8 cellular contexts compared by ENCODE assay signal in genomic region chr3:49013738-49014660, GRCh38. TPM values are rescaled to one million over a fixed set of nuclear protein-coding genes. Genes with fewer than 3 reads are reported as not detected.
DNase-seq lines count a peak whose midpoint lies in the region; ATAC-seq, FAIRE-seq and TF ChIP-seq lines count a peak whose summit lies in the region.

No MANE protein-coding gene starts in this region.

- H3K36me3 ChIP-seq in mammary epithelial cell (ENCODE audit: insufficient read depth, low read length) = peaks cover 17% of the 10 kb centered on the region

- peak; percentile 18 to 28; a peak in 1 of 5 replicates for TF ChIP-seq RAD21 in A549 (conservative IDR thresholded peaks at IDR 0.05 in 1 of 2, IDR thresholded peaks at IDR 0.05 in 1 of 2)

- H3K27me3 ChIP-seq in mammary epithelial cell (ENCODE audit: insufficient read depth, low read length) = no peaks in the 10 kb centered on the region

- no peak for TF ChIP-seq POLR2A in A549 (IDR thresholded peaks at IDR 0.05; ENCODE audit: low read length)

- H3K4me2 ChIP-seq in A549 (no peak overlapping the region), mammary epithelial cell (ENCODE audit: insufficient read depth, low read depth, low read length) (no peak overlapping the region)

- no peaks in the 10 kb centered on the region for H3K36me3 Mint-ChIP-seq in natural killer cell

- H3K9me3 ChIP-seq in A549 (no peaks in the 10 kb centered on the region), mammary epithelial cell (replicated peaks; ENCODE audit: insufficient read depth, low read length) (no peaks in the 10 kb centered on the region)

- 79% methylated on average over 14 of the region's 24 CpGs for WGBS in A549 (ENCODE audit: missing lambda C conversion rate)
- WGBS in mammary epithelial cell (ENCODE audit: low coverage, missing lambda C conversion rate) = 86% methylated on average over 24 of the region's 24 CpGs

- H3K9ac ChIP-seq in mammary epithelial cell (ENCODE audit: insufficient read depth, low read length) = no peak overlapping the region

- ATAC-seq in A549 (peak; percentile 58 to 69), natural killer cell (peak; percentile 37 to 48 (median 39)), HG03045 (IDR thresholded peaks at IDR 0.05; ENCODE audit: unreplicated experiment) (no peak), HG03095 (IDR thresholded peaks at IDR 0.05; ENCODE audit: unreplicated experiment) (no peak), HG03025 (IDR thresholded peaks at IDR 0.05; ENCODE audit: low FRiP score, unreplicated experiment) (no peak)

- peaks cover 6 to 8% of the 10 kb centered on the region in 2 donors for H3K4me1 Mint-ChIP-seq in natural killer cell

- BruUV-seq in mammary epithelial cell (replicated peaks; lab: Mats Ljungman, UMichigan) = no TSS peak

- TF ChIP-seq CTCF in A549 (IDR thresholded peaks at IDR 0.05) (peak; percentile 32), mammary epithelial cell (conservative IDR thresholded peaks at IDR 0.05 in 1 of 2, IDR thresholded peaks at IDR 0.05 in 1 of 2; ENCODE audit: extremely low read depth in 1 of 2, insufficient read depth in 1 of 2, low read depth in 1 of 2, low read length in 2 of 2) (peak; percentile 68 to 77), natural killer cell (IDR thresholded peaks at IDR 0.05) (peak; percentile 41)

- no peak overlapping the region for H3K27ac ChIP-seq in A549
- H3K27ac ChIP-seq in mammary epithelial cell (ENCODE audit: insufficient read depth, low read depth, low read length) = no peak overlapping the region

- no peak overlapping the region for H2AFZ ChIP-seq in mammary epithelial cell (ENCODE audit: low read depth, low read length)

- H3K9me3 Mint-ChIP-seq in natural killer cell = no peaks in the 10 kb centered on the region

- dilution Hi-C loops in mammary epithelial cell (cut with HindIII; ENCODE audit: low sequenced_read_pairs) = no loop called here

- TF ChIP-seq EP300 in A549 (IDR thresholded peaks at IDR 0.05) = no peak

- peaks cover 7% of the 10 kb centered on the region for H3K4me1 ChIP-seq in A549
- peaks cover 28% of the 10 kb centered on the region for H3K4me1 ChIP-seq in mammary epithelial cell (ENCODE audit: insufficient read depth, low read length)

- H3K4me3 ChIP-seq in A549 = no peak overlapping the region
- no peak overlapping the region for H3K4me3 ChIP-seq in mammary epithelial cell (replicated peaks in 1 of 3; ENCODE audit: insufficient read depth in 1 of 3, low read depth in 2 of 3, low read length in 3 of 3)

- POLR2A ChIA-PET in A549 (lab: Yijun Ruan, JAX) = interaction anchor here (0.7 kb wide), 1 partner anchor 8 kb away, joined by 3 read pairs; the partner anchor contains the start of gene NDUFAF3

- no peak overlapping the region for H3K27ac Mint-ChIP-seq in natural killer cell

- peak; percentile 43 to 63 for DNase-seq in A549 (ENCODE audit: low read depth in 1 of 2, low spot score in 1 of 2)
- peak; percentile 48 for DNase-seq in GM03348 (ENCODE audit: low spot score)
- DNase-seq in RPMI8226 = peak; percentile 68
- DNase-seq in mammary epithelial cell = peak; percentile 41
- DNase-seq in natural killer cell = no peak

- no peaks in the 10 kb centered on the region for H3K27me3 Mint-ChIP-seq in natural killer cell (ENCODE audit: low read depth in 2 of 2)

- in situ Hi-C loops in mammary epithelial cell (cut with MboI; ENCODE audit: low sequenced_read_pairs in 2 of 2) = no loop called here

- H4K20me1 ChIP-seq in mammary epithelial cell (ENCODE audit: insufficient read depth, low read length) = no peaks in the 10 kb centered on the region

- peaks cover 62% of the 10 kb centered on the region for H3K79me2 ChIP-seq in mammary epithelial cell (ENCODE audit: insufficient read depth, low read length)

- intact Hi-C loops in mammary epithelial cell (cut with micrococcal nuclease) = loop anchor here (1.0 kb wide), 1 partner anchor 26 kb away; no protein-coding TSS in a partner anchor
- intact Hi-C loops in natural killer cell (cut with micrococcal nuclease) = no loop called here

- no peak overlapping the region for H3K4me3 Mint-ChIP-seq in natural killer cell

- CTCF ChIA-PET in A549 (lab: Yijun Ruan, JAX) = interaction anchor here (0.8 to 30.1 kb wide), 9 partner anchors 7 to 435 kb away, joined by 3 to 385 read pairs (median 5); partner anchors contain the start of genes IMPDH2, NDUFAF3 and P4HTM
- CTCF ChIA-PET in mammary epithelial cell (lab: Charles Lee; ENCODE audit: low non-redundant PET) = interaction anchor here (0.8 kb wide), 1 partner anchor 25 kb away, joined by 3 read pairs; no protein-coding TSS in a partner anchor

- FAIRE-seq in A549 (lab: Jason Lieb, UNC) = no peak

TF ChIP-seq in A549, 52 proteins besides CTCF, POLR2A, EP300 and RAD21:
- TF ChIP-seq, protein P1, sequence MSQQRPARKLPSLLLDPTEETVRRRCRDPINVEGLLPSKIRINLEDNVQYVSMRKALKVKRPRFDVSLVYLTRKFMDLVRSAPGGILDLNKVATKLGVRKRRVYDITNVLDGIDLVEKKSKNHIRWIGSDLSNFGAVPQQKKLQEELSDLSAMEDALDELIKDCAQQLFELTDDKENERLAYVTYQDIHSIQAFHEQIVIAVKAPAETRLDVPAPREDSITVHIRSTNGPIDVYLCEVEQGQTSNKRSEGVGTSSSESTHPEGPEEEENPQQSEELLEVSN (IDR thresholded peaks at IDR 0.05; ENCODE audit: borderline replicate concordance, low read depth) = no peak
- peak; percentile 24; the same call in 1 of the 3 replicates for TF ChIP-seq SMC3 (IDR thresholded peaks at IDR 0.05)
- no peak for TF ChIP-seq RARB (CRISPR knock-in tag; IDR thresholded peaks at IDR 0.05)

RNA-seq across cellular contexts. Expression of gene DALRD3, which starts 4.4 kb away (rescaled TPM):
- 35.8 and 47.1 TPM in 2 replicates for polyA plus RNA-seq in A549 (2011; rRNA removed)
- 41.1 and 49.9 TPM in 2 replicates for polyA plus RNA-seq in A549 (2012; cell fraction: cytosol; rRNA removed)
- 126 and 127 TPM in 2 replicates for polyA plus RNA-seq in A549 (2012; cell fraction: nucleus; rRNA removed)
- 20.1 to 21.4 TPM (median 20.5 TPM) in 3 replicates for polyA plus RNA-seq in A549 (2017; fragmentation: RNase III; extraction: RNeasy Plus Mini Kit Qiagen cat#74134 plus additional on column Dnase treatment)
- 60.7 and 76.0 TPM in 2 replicates for polyA minus RNA-seq in A549 (2011; rRNA and poly(A)+ RNA removed)
- 10 to 100 TPM; 20.3 to 27.8 TPM for total RNA-seq in mammary epithelial cell
- 48.8 TPM for polyA plus RNA-seq in mammary epithelial cell
- polyA minus RNA-seq in mammary epithelial cell = 170 TPM
- total RNA-seq in natural killer cell = 10 to 100 TPM; 16.8 to 20.1 (median 18.0) TPM

RNA-seq across cellular contexts. Expression of gene WDR6, which starts 6.8 kb away (rescaled TPM):
- 64.2 and 80.5 TPM in 2 replicates for polyA plus RNA-seq in A549 (2011; rRNA removed)
- polyA plus RNA-seq in A549 (2012; cell fraction: cytosol; rRNA removed) = 105 and 126 TPM in 2 replicates
- 629 and 659 TPM in 2 replicates for polyA plus RNA-seq in A549 (2012; cell fraction: nucleus; rRNA removed)
- polyA plus RNA-seq in A549 (2017; fragmentation: RNase III; extraction: RNeasy Plus Mini Kit Qiagen cat#74134 plus additional on column Dnase treatment) = 97.6 to 106 TPM (median 99.6 TPM) in 3 replicates
- 96.2 and 100 TPM in 2 replicates for polyA minus RNA-seq in A549 (2011; rRNA and poly(A)+ RNA removed)
- total RNA-seq in mammary epithelial cell = 100 to 1,000 TPM in 1 of 2 donors, 10 to 100 TPM in 1; 91.2 to 108 TPM
- polyA plus RNA-seq in mammary epithelial cell = 93.9 TPM
- 208 TPM for polyA minus RNA-seq in mammary epithelial cell
- 100 to 1,000 TPM; 113 to 167 (median 129) TPM for total RNA-seq in natural killer cell

RNA-seq across cellular contexts. Expression of gene NDUFAF3, which starts 7.9 kb away (rescaled TPM):
- polyA plus RNA-seq in A549 (2011; rRNA removed) = 44.3 and 46.5 TPM in 2 replicates
- 117 and 142 TPM in 2 replicates for polyA plus RNA-seq in A549 (2012; cell fraction: cytosol; rRNA removed)
- 75.9 and 117 TPM in 2 replicates for polyA plus RNA-seq in A549 (2012; cell fraction: nucleus; rRNA removed)
- 68.1 to 76.9 TPM (median 71.4 TPM) in 3 replicates for polyA plus RNA-seq in A549 (2017; fragmentation: RNase III; extraction: RNeasy Plus Mini Kit Qiagen cat#74134 plus additional on column Dnase treatment)
- 52.6 and 55.7 TPM in 2 replicates for polyA minus RNA-seq in A549 (2011; rRNA and poly(A)+ RNA removed)
- total RNA-seq in mammary epithelial cell = 10 to 100 TPM; 27.0 to 83.6 TPM
- 73.1 TPM for polyA plus RNA-seq in mammary epithelial cell
- 41.2 TPM for polyA minus RNA-seq in mammary epithelial cell
- 10 to 100 TPM; 51.0 to 72.9 (median 66.1) TPM for total RNA-seq in natural killer cell

RNA-seq across cellular contexts. Expression of gene IMPDH2, which starts 15.2 kb away (rescaled TPM):
- polyA plus RNA-seq in A549 (2011; rRNA removed) (212 and 222 TPM in 2 replicates), A549 (2017; fragmentation: RNase III; extraction: RNeasy Plus Mini Kit Qiagen cat#74134 plus additional on column Dnase treatment) (175 to 203 TPM (median 177 TPM) in 3 replicates), mammary epithelial cell (235 TPM)
- polyA plus RNA-seq in A549 (2012; cell fraction: cytosol; rRNA removed) = 207 and 237 TPM in 2 replicates
- 220 and 246 TPM in 2 replicates for polyA plus RNA-seq in A549 (2012; cell fraction: nucleus; rRNA removed)
- polyA minus RNA-seq in A549 (2011; rRNA and poly(A)+ RNA removed) = 336 and 390 TPM in 2 replicates
- total RNA-seq in mammary epithelial cell (100 to 1,000 TPM; 204 to 205 TPM), natural killer cell (10 to 100 TPM; 45.6 to 85.7 (median 50.0) TPM)
- 360 TPM for polyA minus RNA-seq in mammary epithelial cell

RNA-seq across cellular contexts. Expression of gene P4HTM, which starts 24.0 kb away (rescaled TPM):
- polyA plus RNA-seq in A549 (2011; rRNA removed) (16.4 and 18.9 TPM in 2 replicates), A549 (2017; fragmentation: RNase III; extraction: RNeasy Plus Mini Kit Qiagen cat#74134 plus additional on column Dnase treatment) (12.1 to 14.4 TPM (median 13.8 TPM) in 3 replicates), mammary epithelial cell (4.7 TPM)
- 23.9 and 26.5 TPM in 2 replicates for polyA plus RNA-seq in A549 (2012; cell fraction: cytosol; rRNA removed)
- polyA plus RNA-seq in A549 (2012; cell fraction: nucleus; rRNA removed) = 77.9 and 98.6 TPM in 2 replicates
- polyA minus RNA-seq in A549 (2011; rRNA and poly(A)+ RNA removed) = 26.4 and 30.0 TPM in 2 replicates
- total RNA-seq in mammary epithelial cell (10 to 100 TPM in 1 of 2 donors, 1 to 10 TPM in 1; 8.1 to 10.2 TPM), natural killer cell (10 to 100 TPM; 28.8 to 31.3 (median 30.6) TPM)
- polyA minus RNA-seq in mammary epithelial cell = 2.9 TPM

Comparison
In these comparisons a context has a peak if more than half of its experiments do, and no peak if none do; other contexts are left out.
1. ATAC-seq: peak in A549 (2 of 2) and natural killer cell (3 of 3); none in HG03045 (single experiment), HG03095 (single experiment) and HG03025 (single experiment).
2. Peak in every context shown above with its lines, with median percentiles within 50 percentile points of each other: CTCF ChIP-seq.